ENCODE assay signal across 11 cellular contexts in genomic region chr19:6076675-6077463, GRCh38. TPM values are rescaled to one million over a fixed set of nuclear protein-coding genes. Genes with fewer than 3 reads are reported as not detected.
A peak's percentile ranks its signal among the peaks of the same experiment; 100 is the strongest.
DNase-seq lines count a peak whose midpoint lies in the region; ATAC-seq and TF ChIP-seq lines count a peak whose summit lies in the region.
"Had no signal": no experiment of that assay in that cellular context is flagged by ENCODE, and none has a peak within 500 bp of the region (broad histone marks: within the 10 kb centered on the region; RNA-seq: fewer than 3 reads in every experiment).

No MANE protein-coding gene starts in this region.

- intact Hi-C loops in ascending aorta (cut with DNase I), result loop anchor here (1.0 kb wide), 1 partner anchor 11 kb away; no protein-coding TSS in a partner anchor
- intact Hi-C loops in tibial artery (cut with DNase I; ENCODE audit: low total_unique reads), result no loop called here

- H3K27me3 ChIP-seq in ascending aorta, result no peaks in the 10 kb centered on the region
- no peaks in the 10 kb centered on the region for H3K27me3 ChIP-seq in tibial artery
- H3K27me3 ChIP-seq: dorsolateral prefrontal cortex had no signal

- peak overlapping the region; percentile 78 to 89 for H3K27ac ChIP-seq in ascending aorta
- peak overlapping the region; percentile 85 to 87 for H3K27ac ChIP-seq in tibial artery

- H3K9me3 ChIP-seq in ascending aorta (no peaks in the 10 kb centered on the region), tibial artery (no peaks in the 10 kb centered on the region)

- DNase-seq in LoVo (ENCODE audit: low spot score), result peak; percentile 20
- DNase-seq in ascending aorta (ENCODE audit: low spot score in 2 of 2), result peak in 1 of 2 donors; percentile 71
- DNase-seq in left kidney (ENCODE audit: low read depth, low spot score), result peak; percentile 50
- DNase-seq in tibial artery, result peak in 1 of 2 donors; percentile 87
- no peak for DNase-seq in pons (ENCODE audit: low spot score)
- no peak for DNase-seq in NCI-H2107 (lab: John Stamatoyannopoulos, UW)
- DNase-seq: dorsolateral prefrontal cortex, natural killer cell had no signal

- peak overlapping the region in 1 of 2 donors; percentile 37 for H3K4me3 ChIP-seq in ascending aorta
- H3K4me3 ChIP-seq in tibial artery, result peak overlapping the region; percentile 21 to 29
- H3K4me3 ChIP-seq: GM12878 had no signal

- peaks cover 8 to 22% of the 10 kb centered on the region in 2 donors for H3K4me1 ChIP-seq in ascending aorta
- H3K4me1 ChIP-seq in tibial artery, result peaks cover 0 to 50% (median 15%) of the 10 kb centered on the region in 4 donors

- no peak for ATAC-seq in GM21381 (IDR thresholded peaks at IDR 0.05; ENCODE audit: unreplicated experiment)
- ATAC-seq: activated CD4-positive, CD25-positive, alpha-beta regulatory T cell treated with anti-CD3 and anti-CD28 coated beads, Interleukin-2, amount 50 U/mL, for 24 hours; GM12878; natural killer cell had no signal

- TF ChIP-seq CTCF in ascending aorta (IDR thresholded peaks at IDR 0.05) (no peak), tibial artery (IDR thresholded peaks at IDR 0.05) (no peak)

- H3K36me3 ChIP-seq in ascending aorta (no peaks in the 10 kb centered on the region), tibial artery (no peaks in the 10 kb centered on the region)

RNA-seq across cellular contexts. Expression of gene RFX2, which starts 33.4 kb away (rescaled TPM):
- 107 TPM for total RNA-seq in ascending aorta

RNA-seq across cellular contexts. Expression of gene ACSBG2, which starts 58.6 kb away (rescaled TPM):
- total RNA-seq in ascending aorta, result not detected
- total RNA-seq: natural killer cell had no signal

Comparison
In these comparisons a context has a peak if more than half of its experiments do, and no peak if none do; other contexts are left out.
1. DNase-seq: peak in LoVo (single experiment) and left kidney (single experiment); none in pons (single experiment) and NCI-H2107 (single experiment).